Comparison of ENCODE assay signal across 16 cellular contexts in the genomic region with DNA sequence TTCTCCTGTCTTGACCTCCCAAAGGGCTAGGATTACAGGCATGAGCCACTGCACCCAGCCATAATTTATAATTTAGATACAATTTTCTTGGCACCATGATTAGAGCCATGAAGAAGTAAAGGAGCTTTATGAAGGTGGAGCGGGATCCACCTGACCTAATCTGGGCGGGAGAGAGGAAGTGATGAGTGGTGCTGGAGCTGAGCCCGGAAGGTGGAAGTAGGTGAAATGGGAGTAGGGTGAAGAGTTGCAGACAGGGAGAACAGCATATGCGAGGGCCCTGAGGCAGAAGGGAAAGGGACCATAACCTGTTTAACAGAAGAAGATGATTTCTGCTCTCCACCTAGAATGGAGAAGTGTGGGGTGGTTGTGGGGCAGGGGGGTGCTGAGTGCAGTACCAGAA. TPM values are rescaled to one million over a fixed set of nuclear protein-coding genes. Genes with fewer than 3 reads are reported as not detected.
DNase-seq lines count a peak whose midpoint lies in the region; ATAC-seq and TF ChIP-seq lines count a peak whose summit lies in the region.
"Had no signal": no experiment of that assay in that cellular context is flagged by ENCODE, and none has a peak within 500 bp of the region (broad histone marks: within the 10 kb centered on the region; RNA-seq: fewer than 3 reads in every experiment).

No MANE protein-coding gene starts in this region.

- peak overlapping the region; percentile 32 for H3K27ac Mint-ChIP-seq in stimulated activated naive CD8-positive, alpha-beta T cell treated with anti-CD3 and anti-CD28 coated beads, Interleukin-15, Interleukin-2, amounts not matched to agents 100 ng/mL and 50 ng/mL, for 24 hours
- H3K27ac Mint-ChIP-seq: H9, IgD-negative memory B cell had no signal

- no peaks in the 10 kb centered on the region for H3K27me3 Mint-ChIP-seq in stimulated activated naive CD8-positive, alpha-beta T cell treated with anti-CD3 and anti-CD28 coated beads, Interleukin-15, Interleukin-2, amounts not matched to agents 100 ng/mL and 50 ng/mL, for 24 hours
- H3K27me3 Mint-ChIP-seq: IgD-negative memory B cell had no signal

- H3K4me1 ChIP-seq in upper lobe of right lung: peaks cover 16% of the 10 kb centered on the region
- peaks cover 3% of the 10 kb centered on the region in 2 donors for H3K4me1 ChIP-seq in neuronal stem cell (ENCODE audit: control insufficient read depth in 2 of 2, insufficient read depth in 1 of 2, low read depth in 1 of 2, low read length in 2 of 2)

- intact Hi-C loops in upper lobe of right lung (cut with DNase I): no loop called here

- H4K91ac ChIP-seq in neuronal stem cell (ENCODE audit: low read depth, low read length, poor library complexity): no peak overlapping the region

- H2BK120ac ChIP-seq in neuronal stem cell (ENCODE audit: low read depth, low read length): no peak overlapping the region

- POLR2A ChIA-PET in RWPE1 (lab: Yijun Ruan, JAX; ENCODE audit: low non-redundant PET): no interaction called here

- CTCF ChIA-PET in RWPE1 (lab: Yijun Ruan, JAX): interaction anchor here (0.5 kb wide), 1 partner anchor 8 kb away, joined by 3 read pairs; no protein-coding TSS in a partner anchor

- peaks cover 12% of the 10 kb centered on the region for H3K36me3 ChIP-seq in upper lobe of right lung
- H3K36me3 ChIP-seq in neuronal stem cell (replicated peaks in 1 of 2; ENCODE audit: control insufficient read depth in 2 of 2, insufficient read depth in 2 of 2, low read length in 2 of 2): peaks cover 0 to 5% of the 10 kb centered on the region in 2 donors

- no peak overlapping the region for H2BK12ac ChIP-seq in neuronal stem cell (ENCODE audit: low read length)

- H3K27me3 ChIP-seq in upper lobe of right lung: no peaks in the 10 kb centered on the region
- H3K27me3 ChIP-seq in neuronal stem cell (ENCODE audit: control insufficient read depth in 3 of 3, insufficient read depth in 3 of 3, low read depth in 1 of 3, low read length in 3 of 3): no peaks in the 10 kb centered on the region

- H3K27ac ChIP-seq in RWPE1 (peak overlapping the region; percentile 1; the same call in 1 of the 2 replicates), upper lobe of right lung (no peak overlapping the region), neuronal stem cell (replicated peaks; ENCODE audit: low read length) (no peak overlapping the region)
- H3K27ac ChIP-seq: C4-2B, SK-N-MC had no signal

- no peak overlapping the region for H3K9ac ChIP-seq in neuronal stem cell (ENCODE audit: low read depth, low read length, poor library complexity)

- H3K18ac ChIP-seq in neuronal stem cell (ENCODE audit: low read length): no peak overlapping the region

- no peaks in the 10 kb centered on the region for H3K79me1 ChIP-seq in neuronal stem cell (ENCODE audit: low read depth, low read length)

- H3K14ac ChIP-seq in neuronal stem cell (ENCODE audit: low read length): no peak overlapping the region

- H3K4me2 ChIP-seq in neuronal stem cell (ENCODE audit: insufficient read depth, low read length, poor library complexity, severe bottlenecking): no peak overlapping the region

- no peak overlapping the region for H4K8ac ChIP-seq in neuronal stem cell (ENCODE audit: low read depth, low read length)

- TF ChIP-seq CTCF in RWPE1 (conservative IDR thresholded peaks at IDR 0.05; ENCODE audit: low read depth): no peak
- TF ChIP-seq CTCF in epithelial cell of esophagus (IDR thresholded peaks at IDR 0.05; ENCODE audit: insufficient read depth, low read depth, low read length, missing control alignments): no peak
- no peak for TF ChIP-seq CTCF in upper lobe of right lung (IDR thresholded peaks at IDR 0.05)

- H3K23ac ChIP-seq in neuronal stem cell (ENCODE audit: low read depth, low read length, poor library complexity): no peak overlapping the region

- no peak overlapping the region for H2BK5ac ChIP-seq in neuronal stem cell (ENCODE audit: low read length)

- H2AFZ ChIP-seq in neuronal stem cell (ENCODE audit: low read length): no peak overlapping the region

- ATAC-seq in stimulated activated naive CD8-positive, alpha-beta T cell treated with anti-CD3 and anti-CD28 coated beads, Interleukin-15, Interleukin-2, amounts not matched to agents 100 U/mL and 50 U/mL, for 24 hours: no peak
- no peak for ATAC-seq in upper lobe of right lung

- no peak overlapping the region for H3K4me3 Mint-ChIP-seq in stimulated activated naive CD8-positive, alpha-beta T cell treated with anti-CD3 and anti-CD28 coated beads, Interleukin-15, Interleukin-2, amounts not matched to agents 100 ng/mL and 50 ng/mL, for 24 hours
- H3K4me3 Mint-ChIP-seq: H9 had no signal

- H3K9me3 Mint-ChIP-seq in stimulated activated naive CD8-positive, alpha-beta T cell treated with anti-CD3 and anti-CD28 coated beads, Interleukin-15, Interleukin-2, amounts not matched to agents 100 ng/mL and 50 ng/mL, for 24 hours: no peaks in the 10 kb centered on the region
- H3K9me3 Mint-ChIP-seq: H9, IgD-negative memory B cell had no signal

- no peaks in the 10 kb centered on the region for H3K9me3 ChIP-seq in upper lobe of right lung
- no peaks in the 10 kb centered on the region for H3K9me3 ChIP-seq in neuronal stem cell (replicated peaks in 1 of 2; ENCODE audit: control insufficient read depth in 2 of 2, insufficient read depth in 1 of 2, low read depth in 1 of 2, low read length in 2 of 2)

- no CpG with 5 or more reads among the region's 4 CpGs for WGBS in neuronal stem cell (ENCODE audit: extremely low coverage in 2 of 2, insufficient read length in 2 of 2, insufficient replicate concordance in 1 of 2), 2 donors

- H3K4ac ChIP-seq in neuronal stem cell (ENCODE audit: low read length): no peak overlapping the region

- H2AK5ac ChIP-seq in neuronal stem cell (ENCODE audit: low read depth, low read length): no peak overlapping the region

- DNase-seq in stimulated activated naive CD8-positive, alpha-beta T cell treated with anti-CD3 and anti-CD28 coated beads, Interleukin-15, Interleukin-2, amounts not matched to agents 100 U/mL and 50 U/mL, for 24 hours: no peak
- DNase-seq in RWPE1 (ENCODE audit: low spot score) (no peak), epithelial cell of esophagus (ENCODE audit: low read depth) (peak; percentile 63), upper lobe of right lung (no peak), hippocampal formation (lab: John Stamatoyannopoulos, UW) (no peak), neuronal stem cell (ENCODE audit: low spot score) (no peak)
- DNase-seq: COR-L47, H9, NCI-H1105 treated with DMSO at 0.1 percent for 48 hours, NCI-H187 treated with DMSO at 0.1 percent for 48 hours, NCI-H2171 treated with DMSO at 0.1 percent for 48 hours, NCI-H748 treated with DMSO at 0.1 percent for 48 hours had no signal

- H3K36me3 Mint-ChIP-seq in stimulated activated naive CD8-positive, alpha-beta T cell treated with anti-CD3 and anti-CD28 coated beads, Interleukin-15, Interleukin-2, amounts not matched to agents 100 ng/mL and 50 ng/mL, for 24 hours (ENCODE audit: low read depth): no peaks in the 10 kb centered on the region

- H2BK15ac ChIP-seq in neuronal stem cell (ENCODE audit: low read length): no peak overlapping the region

- H3K4me1 Mint-ChIP-seq in stimulated activated naive CD8-positive, alpha-beta T cell treated with anti-CD3 and anti-CD28 coated beads, Interleukin-15, Interleukin-2, amounts not matched to agents 100 ng/mL and 50 ng/mL, for 24 hours (ENCODE audit: low read depth): peaks cover 18% of the 10 kb centered on the region

- H3K4me3 ChIP-seq in epithelial cell of esophagus (ENCODE audit: low read length) (no peak overlapping the region), upper lobe of right lung (no peak overlapping the region), neuronal stem cell (ENCODE audit: low read length in 2 of 2) (no peak overlapping the region)
- H3K4me3 ChIP-seq: SK-N-MC had no signal

RNA-seq across cellular contexts. Expression of a gene that starts 4.2 kb away (rescaled TPM):
- 17.8 TPM for total RNA-seq in upper lobe of right lung
- polyA plus RNA-seq in neuronal stem cell (2013, experiment 1 of 2): 3.6 TPM
- 3.7 TPM for polyA plus RNA-seq in neuronal stem cell (2013, experiment 2 of 2)

RNA-seq across cellular contexts. Expression of a gene that starts 4.7 kb away (rescaled TPM):
- 16.9 TPM for total RNA-seq in upper lobe of right lung
- polyA plus RNA-seq in neuronal stem cell (2013, experiment 1 of 2): 50.4 TPM
- polyA plus RNA-seq in neuronal stem cell (2013, experiment 2 of 2): 51.0 TPM

RNA-seq across cellular contexts. Expression of a gene that starts 22.0 kb away (rescaled TPM):
- not detected for total RNA-seq in upper lobe of right lung
- 0.28 TPM for polyA plus RNA-seq in neuronal stem cell (2013, experiment 1 of 2)
- 0.33 TPM for polyA plus RNA-seq in neuronal stem cell (2013, experiment 2 of 2)
- polyA plus RNA-seq: IgD-negative memory B cell had no signal
